In genomic region chr17:79131274-79131635, GRCh38 we compare ENCODE assay signal across 24 cellular contexts. TPM values are rescaled to one million over a fixed set of nuclear protein-coding genes. Genes with fewer than 3 reads are reported as not detected.
DNase-seq lines count a peak whose midpoint lies in the region; ATAC-seq, FAIRE-seq and TF ChIP-seq lines count a peak whose summit lies in the region.
"Had no signal": no experiment of that assay in that cellular context is flagged by ENCODE, and none has a peak within 500 bp of the region (broad histone marks: within the 10 kb centered on the region; RNA-seq: fewer than 3 reads in every experiment).

No MANE protein-coding gene starts in this region.

- no peak overlapping the region for H3K14ac ChIP-seq in trophoblast cell (ENCODE audit: low read length)

- no peak overlapping the region for H3K4me3 ChIP-seq in BLaER1 treated with 17β-estradiol and CSF1 and Interleukin-3, amounts not matched to agents 10 nM and 100 nM
- no peak overlapping the region for H3K4me3 ChIP-seq in bronchial epithelial cell (ENCODE audit: low read depth, low read length)
- H3K4me3 ChIP-seq in trophoblast cell (ENCODE audit: low read depth, low read length), result peak overlapping the region; percentile 54
- H3K4me3 ChIP-seq: A549, GM12878, GM23248, HAP-1 had no signal

- H3K9ac ChIP-seq in BLaER1 treated with 17β-estradiol and CSF1 and Interleukin-3, amounts not matched to agents 10 nM and 100 nM, result no peak overlapping the region
- no peak overlapping the region for H3K9ac ChIP-seq in trophoblast cell (ENCODE audit: low read length)
- H3K9ac ChIP-seq: GM23248 had no signal

- H3K36me3 ChIP-seq in BLaER1 treated with 17β-estradiol and CSF1 and Interleukin-3, amounts not matched to agents 10 nM and 100 nM, result no peaks in the 10 kb centered on the region
- H3K36me3 ChIP-seq in bronchial epithelial cell (ENCODE audit: control insufficient read depth, insufficient read depth, low read length), result no peaks in the 10 kb centered on the region
- no peaks in the 10 kb centered on the region for H3K36me3 ChIP-seq in trophoblast cell (ENCODE audit: control insufficient read depth in 1 of 2, insufficient read depth in 2 of 2, low read length in 2 of 2)
- H3K36me3 ChIP-seq: BE2C, HAP-1 had no signal

- no peak overlapping the region for H2BK12ac ChIP-seq in trophoblast cell (ENCODE audit: low read length)

- peaks cover 18% of the 10 kb centered on the region for H3K4me1 Mint-ChIP-seq in nephron progenitor cell
- H3K4me1 Mint-ChIP-seq: CD4-positive, CD25-positive, alpha-beta regulatory T cell had no signal

- H4K8ac ChIP-seq in trophoblast cell (ENCODE audit: low read depth, low read length), result no peak overlapping the region

- H3K27me3 ChIP-seq in BLaER1 treated with 17β-estradiol and CSF1 and Interleukin-3, amounts not matched to agents 10 nM and 100 nM, result peaks cover 7 to 61% (median 31%) of the 10 kb centered on the region in 11 experiments; a peak in 16 of 22 replicates
- peaks cover 9% of the 10 kb centered on the region for H3K27me3 ChIP-seq in bronchial epithelial cell (ENCODE audit: control insufficient read depth, insufficient read depth, low read length)
- H3K27me3 ChIP-seq in trophoblast cell (ENCODE audit: insufficient read depth, low read length), result no peaks in the 10 kb centered on the region

- FAIRE-seq in bronchial epithelial cell (lab: Jason Lieb, UNC), result peak; percentile 23
- FAIRE-seq: A549, GM12878, GM19239 had no signal

- H3K79me1 ChIP-seq in trophoblast cell (ENCODE audit: low read length), result no peaks in the 10 kb centered on the region

- no peak overlapping the region for H3K18ac ChIP-seq in trophoblast cell (ENCODE audit: low read length)

- ATAC-seq in HG03095 (IDR thresholded peaks at IDR 0.05; ENCODE audit: unreplicated experiment), result no peak
- ATAC-seq: A549; CD8-positive, alpha-beta T cell; GM12878 had no signal

- H3K79me2 ChIP-seq in trophoblast cell (ENCODE audit: control insufficient read depth, insufficient read depth, low read length, poor library complexity), result no peaks in the 10 kb centered on the region

- H2AFZ ChIP-seq in trophoblast cell (ENCODE audit: insufficient read depth, low read length, poor library complexity), result no peak overlapping the region
- H2AFZ ChIP-seq: GM23248 had no signal

- H4K91ac ChIP-seq in trophoblast cell (ENCODE audit: low read depth, low read length), result no peak overlapping the region

- H4K12ac ChIP-seq in trophoblast cell (ENCODE audit: low read depth, low read length), result no peak overlapping the region

- H2BK120ac ChIP-seq in trophoblast cell (ENCODE audit: insufficient read depth, low read length, poor library complexity), result no peak overlapping the region

- H3K4me3 Mint-ChIP-seq in nephron progenitor cell, result no peak overlapping the region
- H3K4me3 Mint-ChIP-seq: CD4-positive, CD25-positive, alpha-beta regulatory T cell; CD8-positive, alpha-beta T cell; HFFc6 had no signal

- peak overlapping the region; percentile 96 for H3K23ac ChIP-seq in trophoblast cell (ENCODE audit: low read length)

- no peaks in the 10 kb centered on the region for H3K36me3 Mint-ChIP-seq in nephron progenitor cell (ENCODE audit: low read depth)
- H3K36me3 Mint-ChIP-seq: CD4-positive, CD25-positive, alpha-beta regulatory T cell; CD8-positive, alpha-beta T cell had no signal

- DNase-seq in bronchial epithelial cell (ENCODE audit: low read depth) (no peak), nephron progenitor cell (no peak), trophoblast cell (no peak), T-helper 2 cell (no peak)
- DNase-seq in activated naive CD4-positive, alpha-beta T cell (lab: John Stamatoyannopoulos, UW), result no peak
- DNase-seq: 8988T; ACHN; AML-193; BE2C; Caco-2; CD4-positive, CD25-positive, alpha-beta regulatory T cell; CD8-positive, alpha-beta T cell; DMS79; EL; GDM1; GM23248; HFFc6 had no signal

- no CpG with 5 or more reads among the region's 21 CpGs for WGBS in trophoblast cell (ENCODE audit: extremely low coverage, insufficient coverage, insufficient read length)

- no peak overlapping the region for H2BK5ac ChIP-seq in trophoblast cell (ENCODE audit: low read depth, low read length, poor library complexity)

- TF ChIP-seq CTCF in bronchial epithelial cell (IDR thresholded peaks at IDR 0.05; ENCODE audit: insufficient read depth, low read length, severe bottlenecking) (no peak), nephron progenitor cell (IDR thresholded peaks at IDR 0.05) (no peak)

- no peaks in the 10 kb centered on the region for H3K9me3 ChIP-seq in BLaER1 treated with 17β-estradiol and CSF1 and Interleukin-3, amounts not matched to agents 10 nM and 100 nM (replicated peaks in 1 of 11)
- peaks cover 6% of the 10 kb centered on the region for H3K9me3 ChIP-seq in trophoblast cell (ENCODE audit: insufficient read depth, low read depth, low read length)
- H3K9me3 ChIP-seq: A549, BE2C, HAP-1 had no signal

- H3K4me1 ChIP-seq in BLaER1 treated with 17β-estradiol and CSF1 and Interleukin-3, amounts not matched to agents 10 nM and 100 nM, result peaks cover 9 to 89% (median 76%) of the 10 kb centered on the region in 10 experiments
- no peaks in the 10 kb centered on the region for H3K4me1 ChIP-seq in trophoblast cell (ENCODE audit: control insufficient read depth in 1 of 2, insufficient read depth in 2 of 2, low read length in 2 of 2)
- H3K4me1 ChIP-seq: A549, BE2C, Caco-2, HAP-1 had no signal

- H3K27me3 Mint-ChIP-seq in nephron progenitor cell (ENCODE audit: low read depth, poor library complexity), result peaks cover 14% of the 10 kb centered on the region

- H4K20me1 ChIP-seq in BLaER1 treated with 17β-estradiol and CSF1 and Interleukin-3, amounts not matched to agents 10 nM and 100 nM, result peaks cover 0 to 72% (median 15%) of the 10 kb centered on the region in 11 experiments; a peak in 10 of 22 replicates

- peak overlapping the region in 6 of 11 experiments; percentile 48 to 99 (median 76); a peak in 10 of 22 replicates for H3K4me2 ChIP-seq in BLaER1 treated with 17β-estradiol and CSF1 and Interleukin-3, amounts not matched to agents 10 nM and 100 nM
- H3K4me2 ChIP-seq in trophoblast cell (ENCODE audit: low read length), result no peak overlapping the region
- H3K4me2 ChIP-seq: A549 had no signal

- H3K27ac Mint-ChIP-seq in nephron progenitor cell, result peak overlapping the region; percentile 54
- H3K27ac Mint-ChIP-seq: CD4-positive, CD25-positive, alpha-beta regulatory T cell; CD8-positive, alpha-beta T cell; HFFc6 had no signal

- H2AK5ac ChIP-seq in trophoblast cell (ENCODE audit: low read length), result no peak overlapping the region

- no peaks in the 10 kb centered on the region for H3K9me3 Mint-ChIP-seq in nephron progenitor cell
- H3K9me3 Mint-ChIP-seq: CD4-positive, CD25-positive, alpha-beta regulatory T cell; CD8-positive, alpha-beta T cell; HFFc6 had no signal

- no peak overlapping the region for H3K27ac ChIP-seq in BLaER1 treated with 17β-estradiol and CSF1 and Interleukin-3, amounts not matched to agents 10 nM and 100 nM
- no peak overlapping the region for H3K27ac ChIP-seq in trophoblast cell (ENCODE audit: low read depth, low read length)
- H3K27ac ChIP-seq: A549, C4-2B, GM23248 had no signal

- H3K4ac ChIP-seq in trophoblast cell (ENCODE audit: low read depth, low read length), result no peak overlapping the region

RNA-seq across cellular contexts. Expression of gene ENGASE, which starts 56.6 kb away (rescaled TPM):
- 8.1 and 10.5 TPM in 2 replicates for total RNA-seq in bronchial epithelial cell
- polyA plus RNA-seq in trophoblast cell (2013), result 18.7 and 18.8 TPM in 2 replicates
